8 cellular contexts compared by ENCODE assay signal in the genomic region with DNA sequence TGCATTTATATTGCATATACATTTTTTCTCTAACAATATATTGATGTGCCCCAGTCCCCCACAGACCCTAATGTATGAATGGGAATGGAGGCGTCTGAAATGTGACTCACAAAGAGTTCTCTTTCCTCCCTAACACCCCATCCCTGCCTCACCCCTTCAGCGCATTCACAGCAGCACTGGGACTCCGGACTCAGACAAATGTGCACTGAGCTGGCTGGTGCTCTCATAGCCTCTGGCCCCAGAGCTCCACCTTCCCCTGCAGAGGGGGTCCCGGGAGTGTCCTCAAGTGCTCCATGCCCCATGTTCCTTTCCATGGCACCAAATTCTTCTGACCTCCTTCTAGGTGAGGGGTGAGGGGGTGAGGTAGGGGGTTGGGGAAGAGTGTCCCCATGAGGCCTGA.
DNase-seq lines count a peak whose midpoint lies in the region; ATAC-seq and TF ChIP-seq lines count a peak whose summit lies in the region.

No MANE protein-coding gene starts in this region.

- H4K20me1 ChIP-seq in DND-41 (ENCODE audit: insufficient read depth, low read length), result no peaks in the 10 kb centered on the region
- no peaks in the 10 kb centered on the region for H4K20me1 ChIP-seq in OCI-LY3 (ENCODE audit: insufficient read depth, low read length)

- H3K9ac ChIP-seq in DND-41 (ENCODE audit: low read depth, low read length) (peak overlapping the region; percentile 96), OCI-LY3 (ENCODE audit: low read length) (peak overlapping the region; percentile 98), parathyroid adenoma (no peak overlapping the region)

- H3K4me1 ChIP-seq in DND-41 (ENCODE audit: insufficient read depth, low read length) (peaks cover 23% of the 10 kb centered on the region), OCI-LY3 (ENCODE audit: low read length) (peaks cover 14% of the 10 kb centered on the region), parathyroid adenoma (peaks cover 9% of the 10 kb centered on the region)

- TF ChIP-seq CTCF in DND-41 (IDR thresholded peaks at IDR 0.05; ENCODE audit: borderline replicate concordance, extremely low read depth, low read length, poor library complexity, severe bottlenecking), result no peak
- no peak for TF ChIP-seq CTCF in OCI-LY3 (IDR thresholded peaks at IDR 0.05; ENCODE audit: low read depth, low read length)
- no peak for TF ChIP-seq CTCF in parathyroid adenoma (IDR thresholded peaks at IDR 0.05)

- H3K27ac ChIP-seq in DND-41 (ENCODE audit: low read length) (peak overlapping the region; percentile 97), OCI-LY3 (ENCODE audit: low read length) (no peak overlapping the region; the same call in 1 of the 2 replicates), parathyroid adenoma (peak overlapping the region; percentile 96)

- H3K36me3 ChIP-seq in DND-41 (ENCODE audit: insufficient read depth, low read length) (no peaks in the 10 kb centered on the region; the same call in 1 of the 2 replicates), OCI-LY3 (replicated peaks; ENCODE audit: low read depth, low read length) (no peaks in the 10 kb centered on the region), parathyroid adenoma (ENCODE audit: control insufficient read depth, insufficient read depth, low read length) (no peaks in the 10 kb centered on the region)

- peaks cover 31% of the 10 kb centered on the region for H3K27me3 Mint-ChIP-seq in dendritic cell treated with granulocyte-macrophage colony-stimulating factor and Interleukin-4, amounts not matched to agents 40 ng/mL and 50 ng/mL, for 4 days

- DNase-seq in DND-41 (no peak), CD1c-positive myeloid dendritic cell (ENCODE audit: extremely low spot score) (no peak)

- H3K79me2 ChIP-seq in DND-41 (ENCODE audit: insufficient read depth, low read length), result peaks cover 7% of the 10 kb centered on the region
- H3K79me2 ChIP-seq in OCI-LY3 (ENCODE audit: low read length), result peaks cover 9% of the 10 kb centered on the region; the same call in 1 of the 2 replicates
- no peaks in the 10 kb centered on the region for H3K79me2 ChIP-seq in parathyroid adenoma

- H3K4me2 ChIP-seq in DND-41 (ENCODE audit: insufficient read depth, low read length), result peak overlapping the region; percentile 65
- peak overlapping the region; percentile 87 for H3K4me2 ChIP-seq in OCI-LY3 (ENCODE audit: low read length)
- peak overlapping the region; percentile 93 for H3K4me2 ChIP-seq in parathyroid adenoma (ENCODE audit: low read length)

- H2AFZ ChIP-seq in DND-41 (ENCODE audit: low read depth, low read length) (no peak overlapping the region), OCI-LY3 (ENCODE audit: low read depth, low read length) (no peak overlapping the region), parathyroid adenoma (peak overlapping the region; percentile 95)

- H3K9me3 Mint-ChIP-seq in dendritic cell treated with granulocyte-macrophage colony-stimulating factor and Interleukin-4, amounts not matched to agents 40 ng/mL and 50 ng/mL, for 4 days, result no peaks in the 10 kb centered on the region

- H3K4me3 Mint-ChIP-seq in dendritic cell treated with granulocyte-macrophage colony-stimulating factor and Interleukin-4, amounts not matched to agents 40 ng/mL and 50 ng/mL, for 4 days, result no peak overlapping the region

- peak overlapping the region; percentile 96 for H3K27ac Mint-ChIP-seq in dendritic cell treated with granulocyte-macrophage colony-stimulating factor and Interleukin-4, amounts not matched to agents 40 ng/mL and 50 ng/mL, for 4 days

- no peaks in the 10 kb centered on the region for H3K27me3 ChIP-seq in DND-41 (ENCODE audit: insufficient read depth, low read length, poor library complexity)
- 0 out of 2 replicates have a peak, but pooled peaks cover 5% of the 10 kb centered on the region for H3K27me3 ChIP-seq in OCI-LY3 (ENCODE audit: low read depth, low read length)
- H3K27me3 ChIP-seq in parathyroid adenoma (ENCODE audit: control insufficient read depth, insufficient read depth, low read length), result no peaks in the 10 kb centered on the region

- peaks cover 25% of the 10 kb centered on the region for H3K4me1 Mint-ChIP-seq in dendritic cell treated with granulocyte-macrophage colony-stimulating factor and Interleukin-4, amounts not matched to agents 40 ng/mL and 50 ng/mL, for 4 days (ENCODE audit: low read depth)

- intact Hi-C loops in dendritic cell treated with granulocyte-macrophage colony-stimulating factor and Interleukin-4, amounts not matched to agents 40 ng/mL and 50 ng/mL, for 4 days (cut with micrococcal nuclease), result loop anchor here (2.0 kb wide), 1 partner anchor 41 kb away; the partner anchor contains the start of gene ENDOV

- H3K9me3 ChIP-seq in DND-41 (ENCODE audit: insufficient read depth, low read length, severe bottlenecking) (no peaks in the 10 kb centered on the region), OCI-LY3 (ENCODE audit: insufficient read depth, low read length) (no peaks in the 10 kb centered on the region), parathyroid adenoma (ENCODE audit: control insufficient read depth, low read length) (no peaks in the 10 kb centered on the region)

- H3K4me3 ChIP-seq in DND-41 (ENCODE audit: low read depth in 1 of 2, low read length in 2 of 2) (peak overlapping the region; percentile 62 to 82; a peak in 2 of 4 replicates), OCI-LY3 (ENCODE audit: low read length) (peak overlapping the region; percentile 93), parathyroid adenoma (ENCODE audit: low read depth, low read length) (peak overlapping the region; percentile 87)

- H3K36me3 Mint-ChIP-seq in dendritic cell treated with granulocyte-macrophage colony-stimulating factor and Interleukin-4, amounts not matched to agents 40 ng/mL and 50 ng/mL, for 4 days (ENCODE audit: low read depth), result peaks cover 5% of the 10 kb centered on the region

- ATAC-seq in DND-41 (ENCODE audit: insufficient read depth, low read depth) (no peak), HG02571 (IDR thresholded peaks at IDR 0.05; ENCODE audit: unreplicated experiment) (no peak), GM18909 (IDR thresholded peaks at IDR 0.05; ENCODE audit: poor library complexity, unreplicated experiment) (no peak), HG03521 (IDR thresholded peaks at IDR 0.05; ENCODE audit: unreplicated experiment) (no peak)
